44 cellular contexts compared by ENCODE assay signal in genomic region chr5:17439956-17440355, GRCh38. TPM values are rescaled to one million over a fixed set of nuclear protein-coding genes. Genes with fewer than 3 reads are reported as not detected.
"Had no signal": no experiment of that assay in that cellular context is flagged by ENCODE, and none has a peak within 500 bp of the region (broad histone marks: within the 10 kb centered on the region; RNA-seq: fewer than 3 reads in every experiment).

No MANE protein-coding gene starts in this region.

- H3K9me3 ChIP-seq: adrenal gland, body of pancreas had no signal

- ATAC-seq: activated naive CD4-positive, alpha-beta T cell treated with anti-CD3 and anti-CD28 coated beads, Interleukin-2, amount 50 U/mL, for 72 hours; activated naive CD8-positive, alpha-beta T cell treated with anti-CD3 and anti-CD28 coated beads, Interleukin-2, amount 50 U/mL, for 24 hours; activated T-cell treated with anti-CD3 and anti-CD28 coated beads, Interleukin-2, amount 50 U/mL, for 4 hours; activated T-cell treated with anti-CD3 and anti-CD28 coated beads, Interleukin-2, amount 50 U/mL, for 72 hours; activated T-helper 17 cell treated with anti-CD3 and anti-CD28 coated beads, Interleukin-2, amount 50 U/mL, for 72 hours; body of pancreas had no signal

- H3K27ac ChIP-seq: adrenal gland, ascending aorta, body of pancreas, brain microvascular endothelial cell, breast epithelium, cardiac muscle cell had no signal

- DNase-seq: activated effector memory CD4-positive, alpha-beta T cell treated with anti-CD3 and anti-CD28 coated beads, Interleukin-2, amount 50 U/mL, for 16 hours; activated effector memory CD4-positive, alpha-beta T cell treated with Interleukin-2 at 50 U/mL for 16 hours; activated gamma-delta T cell; activated gamma-delta T cell treated with Interleukin-2 at 50 U/mL for 16 hours; activated naive CD4-positive, alpha-beta T cell; activated naive CD4-positive, alpha-beta T cell treated with anti-CD3 and anti-CD28 coated beads for 36 hours; activated naive CD4-positive, alpha-beta T cell treated with anti-CD3 and anti-CD28 coated beads, Interleukin-2, amount 10 ng/mL, durations not matched to agents 7 days and 5 days; activated naive CD4-positive, alpha-beta T cell treated with anti-CD3 and anti-CD28 coated beads, Interleukin-2, amount 50 U/mL, for 16 hours; activated naive CD4-positive, alpha-beta T cell treated with Interleukin-2 at 50 U/mL for 16 hours; activated naive CD8-positive, alpha-beta T cell treated with anti-CD3 and anti-CD28 coated beads for 36 hours; activated naive CD8-positive, alpha-beta T cell treated with anti-CD3 and anti-CD28 coated beads, Interleukin-2, amount 10 ng/mL, durations not matched to agents 7 days and 5 days; activated naive CD8-positive, alpha-beta T cell treated with anti-CD3 and anti-CD28 coated beads, Interleukin-2, amount 50 U/mL, for 24 hours; activated T-cell treated with anti-CD3 and anti-CD28 coated beads, Interleukin-2, amount 50 U/mL, for 1 hour; activated T-cell treated with anti-CD3 and anti-CD28 coated beads, Interleukin-2, amount 50 U/mL, for 24 hours; activated T-cell treated with anti-CD3 and anti-CD28 coated beads, Interleukin-2, amount 50 U/mL, for 4 hours; activated T-cell treated with anti-CD3 and anti-CD28 coated beads, Interleukin-2, amount 50 U/mL, for 48 hours; activated T-cell treated with anti-CD3 and anti-CD28 coated beads, Interleukin-2, amount 50 U/mL, for 72 hours; adrenal gland; amniotic stem cell; amygdala; anterior cingulate cortex; aorta; body of pancreas; brain microvascular endothelial cell; caudate nucleus; central memory CD4-positive, alpha-beta T cell; cerebellar nuclear complex had no signal

- H3K4me1 Mint-ChIP-seq: activated naive CD4-positive, alpha-beta T cell treated with anti-CD3 and anti-CD28 coated beads, Interleukin-2, amount 10 ng/mL, durations not matched to agents 7 days and 5 days; activated naive CD4-positive, alpha-beta T cell treated with anti-CD3 and anti-CD28 coated beads, Interleukin-2, amount 50 U/mL, for 24 hours; activated naive CD8-positive, alpha-beta T cell treated with anti-CD3 and anti-CD28 coated beads for 36 hours; activated naive CD8-positive, alpha-beta T cell treated with anti-CD3 and anti-CD28 coated beads, Interleukin-2, amount 10 ng/mL, durations not matched to agents 7 days and 5 days; activated T-helper 17 cell treated with anti-CD3 and anti-CD28 coated beads, Interleukin-2, amount 50 U/mL, for 72 hours; brain; central memory CD8-positive, alpha-beta T cell had no signal

- FAIRE-seq: astrocyte, bronchial epithelial cell had no signal

- H3K27me3 Mint-ChIP-seq: activated naive CD4-positive, alpha-beta T cell treated with anti-CD3 and anti-CD28 coated beads, Interleukin-2, amount 10 ng/mL, durations not matched to agents 7 days and 5 days; activated naive CD8-positive, alpha-beta T cell treated with anti-CD3 and anti-CD28 coated beads for 36 hours; activated naive CD8-positive, alpha-beta T cell treated with anti-CD3 and anti-CD28 coated beads, Interleukin-2, amount 10 ng/mL, durations not matched to agents 7 days and 5 days; activated T-cell treated with anti-CD3 and anti-CD28 coated beads, Interleukin-2, amount 50 U/mL, for 24 hours; activated T-helper 17 cell treated with anti-CD3 and anti-CD28 coated beads, Interleukin-2, amount 50 U/mL, for 72 hours; central memory CD8-positive, alpha-beta T cell had no signal

- H3K27ac Mint-ChIP-seq: activated naive CD4-positive, alpha-beta T cell treated with anti-CD3 and anti-CD28 coated beads for 36 hours; activated naive CD4-positive, alpha-beta T cell treated with anti-CD3 and anti-CD28 coated beads, Interleukin-2, amount 10 ng/mL, durations not matched to agents 7 days and 5 days; activated naive CD4-positive, alpha-beta T cell treated with anti-CD3 and anti-CD28 coated beads, Interleukin-2, amount 50 U/mL, for 24 hours; activated naive CD4-positive, alpha-beta T cell treated with anti-CD3 and anti-CD28 coated beads, Interleukin-2, amount 50 U/mL, for 72 hours; activated naive CD8-positive, alpha-beta T cell; activated naive CD8-positive, alpha-beta T cell treated with anti-CD3 and anti-CD28 coated beads for 36 hours; activated naive CD8-positive, alpha-beta T cell treated with anti-CD3 and anti-CD28 coated beads, Interleukin-2, amount 10 ng/mL, durations not matched to agents 7 days and 5 days; activated naive CD8-positive, alpha-beta T cell treated with anti-CD3 and anti-CD28 coated beads, Interleukin-2, amount 50 U/mL, for 24 hours; activated T-cell treated with anti-CD3 and anti-CD28 coated beads, Interleukin-2, amount 50 U/mL, for 24 hours; activated T-cell treated with anti-CD3 and anti-CD28 coated beads, Interleukin-2, amount 50 U/mL, for 72 hours; activated T-helper 1 cell treated with anti-CD3 and anti-CD28 coated beads, Interleukin-12 subunit alpha, Interleukin-12 subunit beta, Interleukin-2, Interleukin-4 antibody, amounts not matched to agents 30 ng/mL and 10 ng/mL and 1 ng/mL, durations not matched to agents 14 hours and 24 hours and 36 hours; activated T-helper 17 cell treated with anti-CD3 and anti-CD28 coated beads, Interleukin-2, amount 50 U/mL, for 72 hours; activated T-helper 2 cell treated with anti-CD3 and anti-CD28 coated beads, Interferon-gamma antibody, Interleukin-2, Interleukin-4, amounts not matched to agents 10 μg/mL and 5 μg/mL and 100 μg/mL, durations not matched to agents 14 hours and 24 hours and 36 hours; brain had no signal

- H3K36me3 ChIP-seq: adrenal gland, ascending aorta, brain microvascular endothelial cell, breast epithelium, cardiac muscle cell had no signal

- H3K27me3 ChIP-seq: adrenal gland, ascending aorta, body of pancreas, brain microvascular endothelial cell, breast epithelium, cardiac muscle cell had no signal

- H3K4me3 ChIP-seq: adrenal gland, ascending aorta, body of pancreas, breast epithelium, cardiac muscle cell had no signal

- H3K4me1 ChIP-seq: ascending aorta, body of pancreas, breast epithelium had no signal

- H3K36me3 Mint-ChIP-seq: activated naive CD4-positive, alpha-beta T cell treated with anti-CD3 and anti-CD28 coated beads, Interleukin-2, amount 10 ng/mL, durations not matched to agents 7 days and 5 days; activated naive CD8-positive, alpha-beta T cell; activated naive CD8-positive, alpha-beta T cell treated with anti-CD3 and anti-CD28 coated beads for 36 hours; activated naive CD8-positive, alpha-beta T cell treated with anti-CD3 and anti-CD28 coated beads, Interleukin-2, amount 10 ng/mL, durations not matched to agents 7 days and 5 days; brain had no signal

- H3K4me3 Mint-ChIP-seq: activated naive CD4-positive, alpha-beta T cell treated with anti-CD3 and anti-CD28 coated beads for 36 hours; activated naive CD4-positive, alpha-beta T cell treated with anti-CD3 and anti-CD28 coated beads, Interleukin-2, amount 10 ng/mL, durations not matched to agents 7 days and 5 days; activated naive CD4-positive, alpha-beta T cell treated with anti-CD3 and anti-CD28 coated beads, Interleukin-2, amount 50 U/mL, for 24 hours; activated naive CD8-positive, alpha-beta T cell; activated naive CD8-positive, alpha-beta T cell treated with anti-CD3 and anti-CD28 coated beads for 36 hours; activated naive CD8-positive, alpha-beta T cell treated with anti-CD3 and anti-CD28 coated beads, Interleukin-2, amount 10 ng/mL, durations not matched to agents 7 days and 5 days; activated naive CD8-positive, alpha-beta T cell treated with anti-CD3 and anti-CD28 coated beads, Interleukin-2, amount 50 U/mL, for 24 hours; activated T-cell treated with anti-CD3 and anti-CD28 coated beads, Interleukin-2, amount 50 U/mL, for 24 hours; activated T-cell treated with anti-CD3 and anti-CD28 coated beads, Interleukin-2, amount 50 U/mL, for 4 hours; activated T-cell treated with anti-CD3 and anti-CD28 coated beads, Interleukin-2, amount 50 U/mL, for 72 hours; activated T-helper 1 cell treated with anti-CD3 and anti-CD28 coated beads, Interleukin-12 subunit alpha, Interleukin-12 subunit beta, Interleukin-2, Interleukin-4 antibody, amounts not matched to agents 30 ng/mL and 10 ng/mL and 1 ng/mL, durations not matched to agents 14 hours and 24 hours and 36 hours; activated T-helper 17 cell treated with anti-CD3 and anti-CD28 coated beads, Interleukin-2, amount 50 U/mL, for 72 hours; brain; central memory CD8-positive, alpha-beta T cell had no signal

RNA-seq across cellular contexts. Expression of gene TAF11L2, which starts 58.1 kb away (rescaled TPM):
- total RNA-seq: activated naive CD4-positive, alpha-beta T cell treated with anti-CD3 and anti-CD28 coated beads for 36 hours; activated naive CD4-positive, alpha-beta T cell treated with anti-CD3 and anti-CD28 coated beads, Interleukin-2, amount 50 U/mL, for 72 hours; activated naive CD8-positive, alpha-beta T cell treated with anti-CD3 and anti-CD28 coated beads for 36 hours; activated naive CD8-positive, alpha-beta T cell treated with anti-CD3 and anti-CD28 coated beads, Interleukin-2, amount 10 ng/mL, durations not matched to agents 7 days and 5 days; activated T-cell treated with anti-CD3 and anti-CD28 coated beads, Interleukin-2, amount 50 U/mL, for 4 hours; activated T-cell treated with anti-CD3 and anti-CD28 coated beads, Interleukin-2, amount 50 U/mL, for 72 hours; activated T-helper 1 cell treated with anti-CD3 and anti-CD28 coated beads, Interleukin-12 subunit alpha, Interleukin-12 subunit beta, Interleukin-2, Interleukin-4 antibody, amounts not matched to agents 30 ng/mL and 10 ng/mL and 1 ng/mL, durations not matched to agents 14 hours and 24 hours and 36 hours; activated T-helper 17 cell treated with anti-CD3 and anti-CD28 coated beads, Interleukin-2, amount 50 U/mL, for 72 hours; activated T-helper 2 cell treated with anti-CD3 and anti-CD28 coated beads, Interferon-gamma antibody, Interleukin-2, Interleukin-4, amounts not matched to agents 10 μg/mL and 5 μg/mL and 100 μg/mL, durations not matched to agents 14 hours and 24 hours and 36 hours; adrenal gland; aorta; ascending aorta; astrocyte; body of pancreas; breast epithelium; bronchial epithelial cell; cardiac muscle cell; cardiac septum; cerebellum; chondrocyte had no signal
- polyA plus RNA-seq: adipose tissue, adrenal gland, aorta, cardiac muscle cell had no signal
